19 cellular contexts compared by ENCODE assay signal in genomic region chr3:29178809-29179793, GRCh38.
DNase-seq lines count a peak whose midpoint lies in the region; ATAC-seq and TF ChIP-seq lines count a peak whose summit lies in the region.
"Had no signal": no experiment of that assay in that cellular context is flagged by ENCODE, and none has a peak within 500 bp of the region (broad histone marks: within the 10 kb centered on the region; RNA-seq: fewer than 3 reads in every experiment).

No MANE protein-coding gene starts in this region.

- TF ChIP-seq CTCF in nephron (IDR thresholded peaks at IDR 0.05; ENCODE audit: unreplicated experiment in 3 of 3) (no peak), PC-3 (conservative IDR thresholded peaks at IDR 0.05; ENCODE audit: low read depth, low read length) (no peak)

- no peaks in the 10 kb centered on the region for H3K9me3 Mint-ChIP-seq in nephron

- H3K9ac ChIP-seq in PC-3 (ENCODE audit: low read length): no peak overlapping the region

- ATAC-seq in Right ventricle myocardium superior (ENCODE audit: poor library complexity) (peak; percentile 37), left cardiac atrium (peak; percentile 47 to 51), PC-3 (no peak), GM21381 (IDR thresholded peaks at IDR 0.05; ENCODE audit: unreplicated experiment) (no peak)
- ATAC-seq: HCT116, K562 had no signal

- no peaks in the 10 kb centered on the region for H3K9me2 ChIP-seq in PC-3 (replicated peaks; ENCODE audit: low read length)

- no peaks in the 10 kb centered on the region for H3K79me2 ChIP-seq in PC-3 (ENCODE audit: low read length)

- no peaks in the 10 kb centered on the region for H3K27me3 Mint-ChIP-seq in nephron (ENCODE audit: low read depth)
- H3K27me3 Mint-ChIP-seq: B cell had no signal

- H3K27me3 ChIP-seq in PC-3 (ENCODE audit: low read length): no peaks in the 10 kb centered on the region

- no peak overlapping the region for H3K4me2 ChIP-seq in PC-3 (ENCODE audit: low read length)

- no peak overlapping the region for H3K4me3 Mint-ChIP-seq in nephron
- H3K4me3 Mint-ChIP-seq: B cell had no signal

- H3F3A ChIP-seq in PC-3 (ENCODE audit: low read length, unreplicated experiment): no peaks in the 10 kb centered on the region

- H3K27ac Mint-ChIP-seq in nephron: peak overlapping the region in 2 of 3 experiments; percentile 37 to 42
- H3K27ac Mint-ChIP-seq: B cell had no signal

- POLR2A ChIA-PET in PC-3 (lab: Charles Lee; ENCODE audit: unreplicated experiment): no interaction called here

- intact Hi-C loops in Right ventricle myocardium superior (cut with DNase I): no loop called here
- intact Hi-C loops in cardiac septum (cut with DNase I): no loop called here
- intact Hi-C loops in left cardiac atrium (cut with DNase I): no loop called here
- intact Hi-C loops in PC-3 (cut with micrococcal nuclease): no loop called here

- H3K36me3 Mint-ChIP-seq in nephron (ENCODE audit: low read depth): no peaks in the 10 kb centered on the region

- no TSS peak for BruUV-seq in PC-3 (replicated peaks; lab: Mats Ljungman, UMichigan)

- H4K20me1 ChIP-seq in PC-3 (ENCODE audit: low read length): no peaks in the 10 kb centered on the region

- no peaks in the 10 kb centered on the region for H3K4me1 ChIP-seq in PC-3 (ENCODE audit: insufficient read depth, low read length)

- no peak overlapping the region for H3K4me3 ChIP-seq in PC-3 (ENCODE audit: low read length)
- H3K4me3 ChIP-seq: K562 had no signal

- H3K36me3 ChIP-seq in PC-3 (ENCODE audit: low read depth, low read length): no peaks in the 10 kb centered on the region

- H2AFZ ChIP-seq in PC-3 (ENCODE audit: low read length): no peak overlapping the region

- H3K4me1 Mint-ChIP-seq in nephron: peaks cover 13% of the 10 kb centered on the region
- H3K4me1 Mint-ChIP-seq: B cell had no signal

- DNase-seq in Right ventricle myocardium superior (no peak), cardiac septum (ENCODE audit: low spot score) (no peak), left cardiac atrium (no peak), NCI-H524 (lab: John Stamatoyannopoulos, UW) (no peak), PC-3 (no peak), NCI-H1694 treated with DMSO at 0.1 percent for 48 hours (lab: John Stamatoyannopoulos, UW) (no peak)
- DNase-seq: 8988T, DMS 273 treated with DMSO at 0.1 percent for 48 hours, NCI-H1105, NCI-H2081 treated with DMSO at 0.1 percent for 48 hours, NCI-H446 treated with DMSO at 0.1 percent for 48 hours, NCI-H82, OCI-M1, SIG-M5 had no signal

- no peaks in the 10 kb centered on the region for H3K9me3 ChIP-seq in PC-3 (ENCODE audit: low read length)

- CTCF ChIA-PET in PC-3 (lab: Charles Lee): no interaction called here

- no peak overlapping the region for H3K27ac ChIP-seq in PC-3 (ENCODE audit: low read length)

Comparison
In these comparisons a context has a peak if more than half of its experiments do, and no peak if none do; other contexts are left out.
1. ATAC-seq: peak in Right ventricle myocardium superior (single experiment) and left cardiac atrium (2 of 2); none in PC-3 (single experiment) and GM21381 (single experiment).